28 cellular contexts compared by ENCODE assay signal in the genomic region with DNA sequence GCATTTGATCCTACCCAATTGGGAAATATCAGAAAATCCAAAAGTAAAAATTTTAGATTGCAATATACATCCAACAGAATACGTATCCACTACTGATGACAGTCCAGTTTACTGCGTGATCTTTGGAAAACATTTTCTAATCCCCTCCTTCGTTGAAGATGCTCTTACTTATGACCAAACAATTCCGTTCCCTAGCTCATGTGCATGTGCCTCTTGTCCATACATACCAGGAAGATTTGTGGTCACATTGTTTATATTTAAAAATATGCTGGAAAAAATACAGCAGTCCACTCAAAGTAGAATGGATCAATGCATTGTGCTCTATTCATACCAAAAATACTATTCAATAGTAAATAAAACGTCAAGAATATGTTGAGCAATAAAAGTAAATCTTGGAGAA.
"Had no signal": no experiment of that assay in that cellular context is flagged by ENCODE, and none has a peak within 500 bp of the region (broad histone marks: within the 10 kb centered on the region; RNA-seq: fewer than 3 reads in every experiment).

No MANE protein-coding gene starts in this region.

- H3K4me3 Mint-ChIP-seq: activated CD4-positive, alpha-beta T cell treated with anti-CD3 and anti-CD28 coated beads for 36 hours; activated CD8-positive, alpha-beta memory T cell treated with anti-CD3 and anti-CD28 coated beads, Interleukin-2, amount 10 ng/mL, durations not matched to agents 7 days and 5 days; activated CD8-positive, alpha-beta T cell treated with anti-CD3 and anti-CD28 coated beads, Interleukin-2, amount 10 ng/mL, durations not matched to agents 7 days and 5 days; activated T-cell treated with anti-CD3 and anti-CD28 coated beads, Interleukin-2, amount 50 U/mL, for 72 hours; nephron; stimulated activated memory B cell treated with anti-CD40 and anti-IgM and Interleukin-4, amounts not matched to agents 10 μg/mL and 1 μg/mL and 100 μg/mL, for 72 hours; stimulated activated naive CD8-positive, alpha-beta T cell treated with anti-CD3 and anti-CD28 coated beads, Interleukin-15, amount 100 ng/mL, for 72 hours had no signal

- DNase-seq: activated CD4-positive, alpha-beta T cell treated with anti-CD3 and anti-CD28 coated beads for 36 hours; activated CD4-positive, CD25-positive, alpha-beta regulatory T cell; activated CD8-positive, alpha-beta memory T cell treated with anti-CD3 and anti-CD28 coated beads, Interleukin-2, amount 10 ng/mL, durations not matched to agents 7 days and 5 days; activated CD8-positive, alpha-beta T cell treated with anti-CD3 and anti-CD28 coated beads, Interleukin-2, amount 10 ng/mL, durations not matched to agents 7 days and 5 days; activated naive CD4-positive, alpha-beta T cell; activated T-cell treated with anti-CD3 and anti-CD28 coated beads, Interleukin-2, amount 50 U/mL, for 72 hours; anterior cingulate cortex; brain microvascular endothelial cell; gastrocnemius medialis; glutamatergic neuron; islet precursor cell; left ventricle myocardium inferior; ovary; right lobe of liver; stimulated activated CD4-positive, alpha-beta T cell treated with anti-CD3 and anti-CD28 coated beads, Interleukin-12 subunit alpha, Interleukin-12 subunit beta, amount 100 ng/mL, for 4 hours; stimulated activated CD4-positive, alpha-beta T cell treated with anti-CD3 and anti-CD28 coated beads, Interleukin-4, amount 100 ng/mL, for 4 hours; stimulated activated CD8-positive, alpha-beta memory T cell treated with anti-CD3 and anti-CD28 coated beads, Interleukin-4, amount 100 ng/mL, for 48 hours; stimulated activated naive CD8-positive, alpha-beta T cell treated with anti-CD3 and anti-CD28 coated beads, Interleukin-15, amount 100 ng/mL, for 72 hours; substantia nigra; upper lobe of left lung had no signal

- H3K27ac Mint-ChIP-seq: activated CD4-positive, alpha-beta T cell treated with anti-CD3 and anti-CD28 coated beads for 36 hours; activated CD8-positive, alpha-beta memory T cell treated with anti-CD3 and anti-CD28 coated beads, Interleukin-2, amount 10 ng/mL, durations not matched to agents 7 days and 5 days; activated CD8-positive, alpha-beta T cell treated with anti-CD3 and anti-CD28 coated beads, Interleukin-2, amount 10 ng/mL, durations not matched to agents 7 days and 5 days; activated naive CD4-positive, alpha-beta T cell treated with anti-CD3 and anti-CD28 coated beads, Interleukin-2, amount 50 U/mL, for 72 hours; activated T-cell treated with anti-CD3 and anti-CD28 coated beads, Interleukin-2, amount 50 U/mL, for 72 hours; nephron; progenitor cell of endocrine pancreas; stimulated activated memory B cell treated with anti-CD40 and anti-IgM and Interleukin-4, amounts not matched to agents 10 μg/mL and 1 μg/mL and 100 μg/mL, for 72 hours; stimulated activated naive CD8-positive, alpha-beta T cell treated with anti-CD3 and anti-CD28 coated beads, Interleukin-15, amount 100 ng/mL, for 72 hours had no signal

- H3K9me3 Mint-ChIP-seq: activated naive CD4-positive, alpha-beta T cell treated with anti-CD3 and anti-CD28 coated beads, Interleukin-2, amount 50 U/mL, for 72 hours; nephron; stimulated activated memory B cell treated with anti-CD40 and anti-IgM and Interleukin-4, amounts not matched to agents 10 μg/mL and 1 μg/mL and 100 μg/mL, for 72 hours; stimulated activated naive CD8-positive, alpha-beta T cell treated with anti-CD3 and anti-CD28 coated beads, Interleukin-15, amount 100 ng/mL, for 72 hours had no signal

- H3K27me3 Mint-ChIP-seq: activated CD4-positive, alpha-beta T cell treated with anti-CD3 and anti-CD28 coated beads for 36 hours; activated CD8-positive, alpha-beta memory T cell treated with anti-CD3 and anti-CD28 coated beads, Interleukin-2, amount 10 ng/mL, durations not matched to agents 7 days and 5 days; progenitor cell of endocrine pancreas; stimulated activated memory B cell treated with anti-CD40 and anti-IgM and Interleukin-4, amounts not matched to agents 10 μg/mL and 1 μg/mL and 100 μg/mL, for 72 hours; stimulated activated naive CD8-positive, alpha-beta T cell treated with anti-CD3 and anti-CD28 coated beads, Interleukin-15, amount 100 ng/mL, for 72 hours had no signal

- H3K4me1 Mint-ChIP-seq: activated CD4-positive, alpha-beta T cell treated with anti-CD3 and anti-CD28 coated beads for 36 hours; activated CD8-positive, alpha-beta memory T cell treated with anti-CD3 and anti-CD28 coated beads, Interleukin-2, amount 10 ng/mL, durations not matched to agents 7 days and 5 days; nephron; stimulated activated naive CD8-positive, alpha-beta T cell treated with anti-CD3 and anti-CD28 coated beads, Interleukin-15, amount 100 ng/mL, for 72 hours had no signal

- ATAC-seq: activated CD4-positive, alpha-beta T cell treated with anti-CD3 and anti-CD28 coated beads for 36 hours; activated CD8-positive, alpha-beta memory T cell treated with anti-CD3 and anti-CD28 coated beads, Interleukin-2, amount 10 ng/mL, durations not matched to agents 7 days and 5 days; activated CD8-positive, alpha-beta T cell treated with anti-CD3 and anti-CD28 coated beads, Interleukin-2, amount 10 ng/mL, durations not matched to agents 7 days and 5 days; activated naive CD4-positive, alpha-beta T cell treated with anti-CD3 and anti-CD28 coated beads, Interleukin-2, amount 50 U/mL, for 72 hours; activated T-cell treated with anti-CD3 and anti-CD28 coated beads, Interleukin-2, amount 50 U/mL, for 72 hours; esophagus mucosa; gastrocnemius medialis; right lobe of liver; stimulated activated memory B cell treated with anti-CD40 and anti-IgM and Interleukin-4, amounts not matched to agents 10 μg/mL and 1 μg/mL and 100 μg/mL, for 72 hours; stimulated activated naive CD8-positive, alpha-beta T cell treated with anti-CD3 and anti-CD28 coated beads, Interleukin-15, amount 100 ng/mL, for 72 hours had no signal

- H3K4me3 ChIP-seq: gastrocnemius medialis, left ventricle myocardium inferior, lung, ovary, right lobe of liver, skin epidermis, upper lobe of left lung, vagina had no signal

- H3K36me3 Mint-ChIP-seq: activated CD8-positive, alpha-beta memory T cell treated with anti-CD3 and anti-CD28 coated beads, Interleukin-2, amount 10 ng/mL, durations not matched to agents 7 days and 5 days; activated naive CD4-positive, alpha-beta T cell treated with anti-CD3 and anti-CD28 coated beads, Interleukin-2, amount 50 U/mL, for 72 hours; stimulated activated memory B cell treated with anti-CD40 and anti-IgM and Interleukin-4, amounts not matched to agents 10 μg/mL and 1 μg/mL and 100 μg/mL, for 72 hours had no signal
